39 cellular contexts compared by ENCODE assay signal in the genomic region with DNA sequence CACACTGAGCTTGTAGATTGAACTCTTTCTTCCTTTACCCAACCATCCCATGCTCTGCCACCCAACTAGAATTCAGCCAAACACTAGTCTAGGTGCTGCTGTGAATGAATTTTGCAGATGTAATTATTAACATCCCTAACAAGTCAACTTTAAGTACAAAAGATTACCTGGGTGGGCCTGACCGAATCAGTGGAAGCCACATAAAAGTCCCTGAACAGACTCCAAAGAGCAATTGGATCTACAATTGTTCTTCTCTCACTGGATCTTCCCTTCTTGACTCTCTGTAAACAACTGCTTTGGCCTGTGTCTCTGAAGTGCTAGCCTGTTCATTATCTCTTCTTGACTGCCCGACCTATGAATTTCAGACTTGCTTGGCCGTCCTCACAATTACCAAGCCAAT.
"Had no signal": no experiment of that assay in that cellular context is flagged by ENCODE, and none has a peak within 500 bp of the region (broad histone marks: within the 10 kb centered on the region; RNA-seq: fewer than 3 reads in every experiment).

No MANE protein-coding gene starts in this region.

- ATAC-seq: activated naive CD4-positive, alpha-beta T cell treated with anti-CD3 and anti-CD28 coated beads, Interleukin-2, amount 50 U/mL, for 72 hours; activated naive CD8-positive, alpha-beta T cell treated with anti-CD3 and anti-CD28 coated beads, Interleukin-2, amount 50 U/mL, for 24 hours; activated T-cell treated with anti-CD3 and anti-CD28 coated beads, Interleukin-2, amount 50 U/mL, for 4 hours; activated T-cell treated with anti-CD3 and anti-CD28 coated beads, Interleukin-2, amount 50 U/mL, for 72 hours; activated T-helper 17 cell treated with anti-CD3 and anti-CD28 coated beads, Interleukin-2, amount 50 U/mL, for 72 hours; body of pancreas had no signal

- H3K27ac Mint-ChIP-seq: activated naive CD4-positive, alpha-beta T cell treated with anti-CD3 and anti-CD28 coated beads for 36 hours; activated naive CD4-positive, alpha-beta T cell treated with anti-CD3 and anti-CD28 coated beads, Interleukin-2, amount 10 ng/mL, durations not matched to agents 7 days and 5 days; activated naive CD4-positive, alpha-beta T cell treated with anti-CD3 and anti-CD28 coated beads, Interleukin-2, amount 50 U/mL, for 24 hours; activated naive CD4-positive, alpha-beta T cell treated with anti-CD3 and anti-CD28 coated beads, Interleukin-2, amount 50 U/mL, for 72 hours; activated naive CD8-positive, alpha-beta T cell; activated naive CD8-positive, alpha-beta T cell treated with anti-CD3 and anti-CD28 coated beads for 36 hours; activated naive CD8-positive, alpha-beta T cell treated with anti-CD3 and anti-CD28 coated beads, Interleukin-2, amount 10 ng/mL, durations not matched to agents 7 days and 5 days; activated naive CD8-positive, alpha-beta T cell treated with anti-CD3 and anti-CD28 coated beads, Interleukin-2, amount 50 U/mL, for 24 hours; activated T-cell treated with anti-CD3 and anti-CD28 coated beads, Interleukin-2, amount 50 U/mL, for 24 hours; activated T-cell treated with anti-CD3 and anti-CD28 coated beads, Interleukin-2, amount 50 U/mL, for 72 hours; activated T-helper 1 cell treated with anti-CD3 and anti-CD28 coated beads, Interleukin-12 subunit alpha, Interleukin-12 subunit beta, Interleukin-2, Interleukin-4 antibody, amounts not matched to agents 30 ng/mL and 10 ng/mL and 1 ng/mL, durations not matched to agents 14 hours and 24 hours and 36 hours; activated T-helper 17 cell treated with anti-CD3 and anti-CD28 coated beads, Interleukin-2, amount 50 U/mL, for 72 hours; activated T-helper 2 cell treated with anti-CD3 and anti-CD28 coated beads, Interferon-gamma antibody, Interleukin-2, Interleukin-4, amounts not matched to agents 10 μg/mL and 5 μg/mL and 100 μg/mL, durations not matched to agents 14 hours and 24 hours and 36 hours; brain had no signal

- H3K36me3 Mint-ChIP-seq: activated naive CD4-positive, alpha-beta T cell treated with anti-CD3 and anti-CD28 coated beads, Interleukin-2, amount 10 ng/mL, durations not matched to agents 7 days and 5 days; activated naive CD4-positive, alpha-beta T cell treated with anti-CD3 and anti-CD28 coated beads, Interleukin-2, amount 50 U/mL, for 24 hours; activated naive CD8-positive, alpha-beta T cell; activated naive CD8-positive, alpha-beta T cell treated with anti-CD3 and anti-CD28 coated beads, Interleukin-2, amount 10 ng/mL, durations not matched to agents 7 days and 5 days had no signal

- H3K4me1 ChIP-seq: adrenal gland, ascending aorta, body of pancreas, breast epithelium had no signal

- FAIRE-seq: astrocyte, bronchial epithelial cell had no signal

- H3K4me1 Mint-ChIP-seq: activated naive CD4-positive, alpha-beta T cell treated with anti-CD3 and anti-CD28 coated beads, Interleukin-2, amount 10 ng/mL, durations not matched to agents 7 days and 5 days; activated naive CD4-positive, alpha-beta T cell treated with anti-CD3 and anti-CD28 coated beads, Interleukin-2, amount 50 U/mL, for 24 hours; activated naive CD8-positive, alpha-beta T cell treated with anti-CD3 and anti-CD28 coated beads for 36 hours; activated naive CD8-positive, alpha-beta T cell treated with anti-CD3 and anti-CD28 coated beads, Interleukin-2, amount 10 ng/mL, durations not matched to agents 7 days and 5 days; activated naive CD8-positive, alpha-beta T cell treated with anti-CD3 and anti-CD28 coated beads, Interleukin-2, amount 50 U/mL, for 24 hours; activated T-helper 17 cell treated with anti-CD3 and anti-CD28 coated beads, Interleukin-2, amount 50 U/mL, for 72 hours; central memory CD8-positive, alpha-beta T cell had no signal

- H3K27ac ChIP-seq: adrenal gland, ascending aorta, body of pancreas, brain microvascular endothelial cell, breast epithelium, cardiac muscle cell had no signal

- DNase-seq: activated effector memory CD4-positive, alpha-beta T cell treated with anti-CD3 and anti-CD28 coated beads, Interleukin-2, amount 50 U/mL, for 16 hours; activated effector memory CD4-positive, alpha-beta T cell treated with Interleukin-2 at 50 U/mL for 16 hours; activated gamma-delta T cell; activated gamma-delta T cell treated with Interleukin-2 at 50 U/mL for 16 hours; activated naive CD4-positive, alpha-beta T cell; activated naive CD4-positive, alpha-beta T cell treated with anti-CD3 and anti-CD28 coated beads for 36 hours; activated naive CD4-positive, alpha-beta T cell treated with anti-CD3 and anti-CD28 coated beads, Interleukin-2, amount 10 ng/mL, durations not matched to agents 7 days and 5 days; activated naive CD4-positive, alpha-beta T cell treated with anti-CD3 and anti-CD28 coated beads, Interleukin-2, amount 50 U/mL, for 16 hours; activated naive CD4-positive, alpha-beta T cell treated with Interleukin-2 at 50 U/mL for 16 hours; activated naive CD8-positive, alpha-beta T cell treated with anti-CD3 and anti-CD28 coated beads for 36 hours; activated naive CD8-positive, alpha-beta T cell treated with anti-CD3 and anti-CD28 coated beads, Interleukin-2, amount 10 ng/mL, durations not matched to agents 7 days and 5 days; activated naive CD8-positive, alpha-beta T cell treated with anti-CD3 and anti-CD28 coated beads, Interleukin-2, amount 50 U/mL, for 24 hours; activated T-cell treated with anti-CD3 and anti-CD28 coated beads, Interleukin-2, amount 50 U/mL, for 24 hours; activated T-cell treated with anti-CD3 and anti-CD28 coated beads, Interleukin-2, amount 50 U/mL, for 4 hours; activated T-cell treated with anti-CD3 and anti-CD28 coated beads, Interleukin-2, amount 50 U/mL, for 48 hours; activated T-cell treated with anti-CD3 and anti-CD28 coated beads, Interleukin-2, amount 50 U/mL, for 72 hours; adrenal gland; amniotic stem cell; amygdala; anterior cingulate cortex; aorta; body of pancreas; brain microvascular endothelial cell; caudate nucleus; central memory CD4-positive, alpha-beta T cell; cerebellar nuclear complex had no signal

- H3K36me3 ChIP-seq: adrenal gland, ascending aorta, brain microvascular endothelial cell, breast epithelium, cardiac muscle cell had no signal

- H3K27me3 ChIP-seq: adrenal gland, ascending aorta, body of pancreas, brain microvascular endothelial cell, breast epithelium, cardiac muscle cell had no signal

- H3K9me3 ChIP-seq: adrenal gland had no signal

- H3K27me3 Mint-ChIP-seq: activated naive CD8-positive, alpha-beta T cell treated with anti-CD3 and anti-CD28 coated beads for 36 hours had no signal

- H3K4me3 Mint-ChIP-seq: activated naive CD4-positive, alpha-beta T cell treated with anti-CD3 and anti-CD28 coated beads for 36 hours; activated naive CD4-positive, alpha-beta T cell treated with anti-CD3 and anti-CD28 coated beads, Interleukin-2, amount 10 ng/mL, durations not matched to agents 7 days and 5 days; activated naive CD4-positive, alpha-beta T cell treated with anti-CD3 and anti-CD28 coated beads, Interleukin-2, amount 50 U/mL, for 24 hours; activated naive CD8-positive, alpha-beta T cell; activated naive CD8-positive, alpha-beta T cell treated with anti-CD3 and anti-CD28 coated beads for 36 hours; activated naive CD8-positive, alpha-beta T cell treated with anti-CD3 and anti-CD28 coated beads, Interleukin-2, amount 10 ng/mL, durations not matched to agents 7 days and 5 days; activated naive CD8-positive, alpha-beta T cell treated with anti-CD3 and anti-CD28 coated beads, Interleukin-2, amount 50 U/mL, for 24 hours; activated T-cell treated with anti-CD3 and anti-CD28 coated beads, Interleukin-2, amount 50 U/mL, for 24 hours; activated T-cell treated with anti-CD3 and anti-CD28 coated beads, Interleukin-2, amount 50 U/mL, for 4 hours; activated T-cell treated with anti-CD3 and anti-CD28 coated beads, Interleukin-2, amount 50 U/mL, for 72 hours; activated T-helper 1 cell treated with anti-CD3 and anti-CD28 coated beads, Interleukin-12 subunit alpha, Interleukin-12 subunit beta, Interleukin-2, Interleukin-4 antibody, amounts not matched to agents 30 ng/mL and 10 ng/mL and 1 ng/mL, durations not matched to agents 14 hours and 24 hours and 36 hours; activated T-helper 17 cell treated with anti-CD3 and anti-CD28 coated beads, Interleukin-2, amount 50 U/mL, for 72 hours; brain; central memory CD8-positive, alpha-beta T cell had no signal

- H3K4me3 ChIP-seq: adrenal gland, ascending aorta, body of pancreas, breast epithelium, cardiac muscle cell had no signal
